In the genomic region with DNA sequence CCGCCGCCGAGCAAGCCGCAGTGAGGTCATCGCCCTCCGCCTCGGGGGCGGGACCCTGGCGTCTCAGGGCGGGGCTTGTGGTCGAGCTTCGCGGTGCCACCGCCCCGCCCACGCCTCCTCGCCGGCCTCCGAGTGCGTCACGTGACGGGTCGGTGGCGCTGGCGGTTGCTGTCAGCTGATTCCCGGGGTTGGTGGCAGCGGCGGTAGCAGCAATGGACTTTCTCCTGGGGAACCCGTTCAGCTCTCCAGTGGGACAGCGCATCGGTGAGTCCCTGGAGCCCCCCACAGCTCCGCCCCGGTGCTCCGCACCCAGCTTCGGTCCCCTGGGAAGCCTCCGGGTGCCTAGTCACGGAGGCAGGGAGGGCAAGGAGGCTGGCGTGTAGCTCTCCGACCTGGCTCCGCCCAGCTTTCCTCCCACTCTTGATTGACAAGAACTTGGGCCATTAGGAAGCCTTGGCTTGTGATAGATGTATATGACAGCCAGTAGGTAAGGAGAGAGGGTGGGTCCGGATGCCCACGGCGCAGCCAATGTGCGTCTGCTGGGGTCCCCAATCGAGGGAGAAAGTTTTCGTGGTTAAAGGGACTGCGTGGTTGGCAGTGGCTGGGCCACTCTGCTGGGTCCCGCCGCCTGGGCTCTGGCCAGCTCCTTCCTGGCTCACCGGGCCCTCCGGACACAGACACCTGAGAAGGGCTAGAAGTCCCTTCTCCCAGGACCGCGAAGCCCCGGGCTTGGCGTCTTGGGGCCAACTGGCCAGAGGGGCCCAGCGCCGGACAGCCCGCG, we compare ENCODE assay signal across 8 cellular contexts. TPM values are rescaled to one million over a fixed set of nuclear protein-coding genes. Genes with fewer than 3 reads are reported as not detected.
DNase-seq lines count a peak whose midpoint lies in the region; ATAC-seq and TF ChIP-seq lines count a peak whose summit lies in the region.

Gene TOM1 (plus strand): TSS at position 178 of the 781 bp plus-strand sequence. CDS start 35 bp downstream, at position 213.

- DNase-seq in NCI-H1417 (lab: John Stamatoyannopoulos, UW) (peak; percentile 90 to 97 (median 94)), SW 1271 (lab: John Stamatoyannopoulos, UW) (peak; percentile 84 to 95), Right ventricle myocardium inferior (ENCODE audit: missing footprints) (peak; percentile 99), ovary (peak; percentile 96 to 97 (median 96)), thyroid gland (peak; percentile 97 to 98)
- DNase-seq in activated naive CD8-positive, alpha-beta T cell treated with anti-CD3 and anti-CD28 coated beads, Interleukin-2, amount 50 U/mL, for 16 hours (ENCODE audit: low read depth, low spot score), result peak; percentile 92

- no peak for TF ChIP-seq CTCF in ovary (IDR thresholded peaks at IDR 0.05)
- peak in 1 of 6 experiments; percentile 11 for TF ChIP-seq CTCF in thyroid gland (IDR thresholded peaks at IDR 0.05)

- H3K4me1 ChIP-seq in ovary (ENCODE audit: insufficient read depth) (no peaks in the 10 kb centered on the region), thyroid gland (peaks cover 19% of the 10 kb centered on the region in 2 donors)

- WGBS in ovary, 3 donors, result 0 to 1% (median 1%) methylated on average over 30 to 59 of the region's 59 CpGs
- WGBS in thyroid gland, 2 donors, result 0% methylated on average over 8 to 12 of the region's 59 CpGs

- peak; percentile 5 for TF ChIP-seq EP300 in ovary (IDR thresholded peaks at IDR 0.05)

- H3K27ac ChIP-seq in ovary (peak within 1 kb of the TSS; percentile 80 to 87), thyroid gland (peak within 1 kb of the TSS; percentile 92 to 98 (median 95))

- intact Hi-C loops in Right ventricle myocardium inferior (cut with DNase I), result loop anchor here (2.0 kb wide), 2 partner anchors 37 to 43 kb away; partner anchors contain the start of gene HMGXB4
- intact Hi-C loops in ovary (cut with DNase I), result loop anchor here in 1 of 4 donors (10.0 kb wide), 1 partner anchor 1385 kb away; no protein-coding TSS in a partner anchor
- intact Hi-C loops in thyroid gland (cut with DNase I), result no loop called here

- H3K27me3 ChIP-seq in ovary (no peaks in the 10 kb centered on the region), thyroid gland (no peaks in the 10 kb centered on the region)

- ATAC-seq in HG02759 (IDR thresholded peaks at IDR 0.05; ENCODE audit: unreplicated experiment) (peak; percentile 93), Right ventricle myocardium inferior (peak; percentile 97)

- H3K4me3 ChIP-seq in ovary (peak within 1 kb of the TSS; percentile 95), thyroid gland (replicated peaks in 1 of 3) (peak within 1 kb of the TSS; percentile 72 to 96 (median 84))

- TF ChIP-seq POLR2A in GM10847 (IDR thresholded peaks at IDR 0.05; ENCODE audit: extremely low read depth, insufficient read length) (peak; percentile 13), ovary (IDR thresholded peaks at IDR 0.05) (peak; percentile 85), thyroid gland (IDR thresholded peaks at IDR 0.05) (peak; percentile 22 to 93)

- H3K9me3 ChIP-seq in ovary, result no peaks in the 10 kb centered on the region
- H3K9me3 ChIP-seq in thyroid gland, result no peaks in the 10 kb centered on the region

- H3K36me3 ChIP-seq in ovary, result no peaks in the 10 kb centered on the region
- H3K36me3 ChIP-seq in thyroid gland, result no peaks in the 10 kb centered on the region

RNA-seq across cellular contexts. Expression of gene TOM1, which starts in this region (rescaled TPM):
- total RNA-seq in Right ventricle myocardium inferior, result 62.5 TPM
- 10 to 100 TPM; 35.1 to 48.9 (median 41.9) TPM for total RNA-seq in ovary
- 10 to 100 TPM; 16.9 to 31.0 TPM for polyA plus RNA-seq in ovary
- 10 to 100 TPM; 60.5 to 87.1 (median 79.9) TPM for total RNA-seq in thyroid gland

Comparison
In these comparisons a context has a peak if more than half of its experiments do, and no peak if none do; other contexts are left out.
1. Peak in every context shown above with its lines: DNase-seq, ATAC-seq, H3K4me3 ChIP-seq and H3K27ac ChIP-seq.
2. POLR2A ChIP-seq: peak in every context shown above with its lines; median percentile 85 in ovary; 58 in thyroid gland; 13 in GM10847.